Comparison of ENCODE assay signal across 7 cellular contexts in genomic region chr1:121384821-121385561, GRCh38.
A peak's percentile ranks its signal among the peaks of the same experiment; 100 is the strongest.
DNase-seq lines count a peak whose midpoint lies in the region; ATAC-seq, FAIRE-seq and TF ChIP-seq lines count a peak whose summit lies in the region.
"Not testable (repeated sequence)": the region's sequence is repeated elsewhere in the genome, so short reads cannot be mapped to it uniquely, and the experiment has no call there.

No MANE protein-coding gene starts in this region.

- not testable (repeated sequence) for H2BK5ac ChIP-seq in IMR-90 (ENCODE audit: low read depth, low read length, poor library complexity, severe bottlenecking)

- H2AFZ ChIP-seq in IMR-90 (replicated peaks; ENCODE audit: low read length, poor library complexity); astrocyte (ENCODE audit: low read depth, low read length): not testable (repeated sequence)

- H3K27ac ChIP-seq in IMR-90 (ENCODE audit: insufficient read depth, low read length); astrocyte (ENCODE audit: low read depth, low read length): not testable (repeated sequence)

- not testable (repeated sequence) for H3K9ac ChIP-seq in IMR-90 (ENCODE audit: low read depth, low read length); astrocyte (ENCODE audit: low read length)

- not testable (repeated sequence) for H2AK9ac ChIP-seq in IMR-90 (replicated peaks; ENCODE audit: low read depth, low read length, poor library complexity)

- H3K4ac ChIP-seq in IMR-90 (ENCODE audit: low read depth, low read length): not testable (repeated sequence)

- H4K8ac ChIP-seq in IMR-90 (ENCODE audit: low read depth in 2 of 2, low read length in 2 of 2): not testable (repeated sequence)

- not testable (repeated sequence) for BruUV-seq in IMR-90 (replicated peaks; lab: Mats Ljungman, UMichigan)

- not testable (repeated sequence) for H3K9me3 ChIP-seq in IMR-90 (ENCODE audit: control insufficient read depth, insufficient read depth, low read length); astrocyte (ENCODE audit: insufficient read depth, low read depth, low read length)

- not testable (repeated sequence) for H3K27me3 Mint-ChIP-seq in astrocyte (ENCODE audit: low read depth, unreplicated experiment); neural crest cell (ENCODE audit: low read depth)

- not testable (repeated sequence) for H3K4me1 ChIP-seq in IMR-90 (ENCODE audit: control insufficient read depth, insufficient read depth, low read length); astrocyte (ENCODE audit: insufficient read depth, low read length)

- not testable (repeated sequence) for H3K27ac Mint-ChIP-seq in astrocyte (ENCODE audit: unreplicated experiment)
- peak overlapping the region; percentile 43 for H3K27ac Mint-ChIP-seq in neural crest cell (ENCODE audit: unreplicated experiment)

- not testable (repeated sequence) for H3K4me3 Mint-ChIP-seq in astrocyte (ENCODE audit: unreplicated experiment); neural crest cell

- H2BK120ac ChIP-seq in IMR-90 (ENCODE audit: low read depth, low read length): not testable (repeated sequence)

- H2AK5ac ChIP-seq in IMR-90 (ENCODE audit: low read depth, low read length): not testable (repeated sequence)

- H2BK20ac ChIP-seq in IMR-90 (ENCODE audit: low read depth, low read length): not testable (repeated sequence)

- not testable (repeated sequence) for H3K9me3 Mint-ChIP-seq in astrocyte (ENCODE audit: unreplicated experiment); neural crest cell

- WGBS in IMR-90 (ENCODE audit: extremely low coverage in 2 of 2, insufficient read length in 1 of 2), 2 experiments: no CpG with 5 or more reads among the region's 5 CpGs

- H3K4me2 ChIP-seq in IMR-90 (ENCODE audit: low read depth, low read length); astrocyte (ENCODE audit: low read length): not testable (repeated sequence)

- in situ Hi-C loops in IMR-90 (cut with MboI; ENCODE audit: low sequenced_read_pairs): not testable (repeated sequence)

- FAIRE-seq in astrocyte (lab: Jason Lieb, UNC): not testable (repeated sequence)

- not testable (repeated sequence) for H3K36me3 ChIP-seq in IMR-90 (ENCODE audit: control insufficient read depth, insufficient read depth, low read length); astrocyte (ENCODE audit: insufficient read depth, low read length)

- not testable (repeated sequence) for H3K18ac ChIP-seq in IMR-90 (ENCODE audit: low read depth, low read length)

- not testable (repeated sequence) for H3K9me1 ChIP-seq in IMR-90 (ENCODE audit: insufficient read depth, low read length)

- not testable (repeated sequence) for DNase-seq in IMR-90; Right ventricle myocardium superior; neural crest cell (ENCODE audit: low read depth, low spot score)
- DNase-seq in astrocyte (ENCODE audit: low read depth) (peak; percentile 45), kidney tubule cell (ENCODE audit: low spot score) (peak; percentile 0), stromal cell of bone marrow (ENCODE audit: low read depth) (peak; percentile 12)

- H3K14ac ChIP-seq in IMR-90 (replicated peaks; ENCODE audit: low read depth, low read length): not testable (repeated sequence)

- not testable (repeated sequence) for H3K36me3 Mint-ChIP-seq in astrocyte (ENCODE audit: low read depth, unreplicated experiment); neural crest cell (ENCODE audit: low read depth)

- H3K4me1 Mint-ChIP-seq in astrocyte (ENCODE audit: low read depth, unreplicated experiment); neural crest cell: not testable (repeated sequence)

- H3K79me1 ChIP-seq in IMR-90 (ENCODE audit: low read depth in 1 of 2, low read length in 2 of 2): not testable (repeated sequence)

- TF ChIP-seq RAD21 in IMR-90 (IDR thresholded peaks at IDR 0.05; ENCODE audit: low read length): not testable (repeated sequence)

- intact Hi-C loops in IMR-90 (cut with micrococcal nuclease); Right ventricle myocardium superior (cut with DNase I): not testable (repeated sequence)

- CTCF ChIA-PET in IMR-90 (lab: Yijun Ruan, JAX): not testable (repeated sequence)

- not testable (repeated sequence) for TF ChIP-seq POLR2A in IMR-90 (IDR thresholded peaks at IDR 0.05; ENCODE audit: low read depth, low read length)

- TF ChIP-seq CTCF in IMR-90 (conservative IDR thresholded peaks at IDR 0.05; ENCODE audit: low read depth, low read length); astrocyte (IDR thresholded peaks at IDR 0.05; ENCODE audit: insufficient read depth, low read depth, low read length); neural crest cell (conservative IDR thresholded peaks at IDR 0.05): not testable (repeated sequence)

- H4K20me1 ChIP-seq in IMR-90 (ENCODE audit: insufficient read depth, low read length); astrocyte (ENCODE audit: insufficient read depth, low read length): not testable (repeated sequence)

- H4K5ac ChIP-seq in IMR-90 (ENCODE audit: low read depth, low read length): not testable (repeated sequence)

- not testable (repeated sequence) for H3K79me2 ChIP-seq in astrocyte (ENCODE audit: insufficient read depth, low read length)

- H3K27me3 ChIP-seq in IMR-90 (ENCODE audit: control insufficient read depth, insufficient read depth, low read length); astrocyte (ENCODE audit: insufficient read depth, low read length): not testable (repeated sequence)

- not testable (repeated sequence) for H4K91ac ChIP-seq in IMR-90 (ENCODE audit: insufficient read depth, low read depth, low read length)

- H3K4me3 ChIP-seq in IMR-90 (ENCODE audit: insufficient read depth, low read depth, low read length); astrocyte (ENCODE audit: insufficient read depth, low read depth, low read length): not testable (repeated sequence)

- ATAC-seq in IMR-90 (ENCODE audit: low read depth) (peak; percentile 97), esophagus mucosa (peak; percentile 18), Right ventricle myocardium superior (ENCODE audit: poor library complexity) (peak; percentile 96)

- not testable (repeated sequence) for H2BK15ac ChIP-seq in IMR-90 (ENCODE audit: low read depth, low read length)

- H3K56ac ChIP-seq in IMR-90 (ENCODE audit: extremely low read depth, insufficient read depth, low read length): not testable (repeated sequence)

- POLR2A ChIA-PET in IMR-90 (lab: Charles Lee; ENCODE audit: unreplicated experiment): not testable (repeated sequence)

- not testable (repeated sequence) for H3K23ac ChIP-seq in IMR-90 (ENCODE audit: low read depth, low read length)

- dilution Hi-C loops in IMR-90 (cut with HindIII; ENCODE audit: low sequenced_read_pairs, unreplicated experiment): not testable (repeated sequence)

Comparison
In these comparisons a context has a peak if more than half of its experiments do, and no peak if none do; other contexts are left out.
1. ATAC-seq: peak in every context shown above with its lines; median percentile 97 in IMR-90; 96 in Right ventricle myocardium superior; 18 in esophagus mucosa.